In genomic region chr9:12748016-12748415, GRCh38 we compare ENCODE assay signal across 19 cellular contexts. TPM values are rescaled to one million over a fixed set of nuclear protein-coding genes. Genes with fewer than 3 reads are reported as not detected.
A peak's percentile ranks its signal among the peaks of the same experiment; 100 is the strongest.
DNase-seq lines count a peak whose midpoint lies in the region; ATAC-seq and TF ChIP-seq lines count a peak whose summit lies in the region.
"Had no signal": no experiment of that assay in that cellular context is flagged by ENCODE, and none has a peak within 500 bp of the region (broad histone marks: within the 10 kb centered on the region; RNA-seq: fewer than 3 reads in every experiment).

No MANE protein-coding gene starts in this region.

- no peaks in the 10 kb centered on the region for H3K27me3 ChIP-seq in testis
- H3K27me3 ChIP-seq: gastroesophageal sphincter had no signal

- in situ Hi-C loops in astrocyte of the spinal cord (cut with HindIII; ENCODE audit: low sequenced_read_pairs), result no loop called here

- no peaks in the 10 kb centered on the region for H3K36me3 ChIP-seq in HEK293 (ENCODE audit: control insufficient read depth in 2 of 2, insufficient read depth in 1 of 2, low read length in 2 of 2)
- H3K36me3 ChIP-seq in testis (ENCODE audit: low read depth, missing control alignments), result no peaks in the 10 kb centered on the region
- H3K36me3 ChIP-seq: gastroesophageal sphincter had no signal

- no peak overlapping the region for H3K4me3 ChIP-seq in HEK293 (ENCODE audit: low read depth, low read length)
- H3K4me3 ChIP-seq in astrocyte of the spinal cord (ENCODE audit: low read depth, low read length), result no peak overlapping the region
- no peak overlapping the region for H3K4me3 ChIP-seq in fibroblast of the aortic adventitia (ENCODE audit: low read depth, low read length)
- no peak overlapping the region for H3K4me3 ChIP-seq in testis
- H3K4me3 ChIP-seq: gastroesophageal sphincter, GM12878 had no signal

- POLR2A ChIA-PET in HEK293 (lab: Yijun Ruan, JAX), result no interaction called here

- H3K27ac ChIP-seq in HEK293 (ENCODE audit: extremely low read depth, low read depth, low read length) (no peak overlapping the region), testis (no peak overlapping the region)
- H3K27ac ChIP-seq: gastroesophageal sphincter had no signal

- WGBS in testis, 2 donors, result 83 to 86% methylated on average over 1 of the region's 1 CpG

- TF ChIP-seq CTCF in HEK293 (tag by site-specific recombination; IDR thresholded peaks at IDR 0.05), result no peak
- no peak for TF ChIP-seq CTCF in astrocyte of the spinal cord (IDR thresholded peaks at IDR 0.05; ENCODE audit: low read depth, low read length)
- TF ChIP-seq CTCF in fibroblast of the aortic adventitia (IDR thresholded peaks at IDR 0.05; ENCODE audit: insufficient read depth, low read length), result no peak
- no peak for TF ChIP-seq CTCF in testis (IDR thresholded peaks at IDR 0.05)

- no peak for TF ChIP-seq POLR2A in testis (IDR thresholded peaks at IDR 0.05)

- H3K9me3 ChIP-seq in HEK293 (ENCODE audit: control insufficient read depth, insufficient read depth, low read depth, low read length), result no peaks in the 10 kb centered on the region
- no peaks in the 10 kb centered on the region for H3K9me3 ChIP-seq in testis
- H3K9me3 ChIP-seq: gastroesophageal sphincter had no signal

- H3K4me1 ChIP-seq in HEK293 (ENCODE audit: control insufficient read depth, insufficient read depth, low read length) (no peaks in the 10 kb centered on the region), testis (no peaks in the 10 kb centered on the region)
- H3K4me1 ChIP-seq: gastroesophageal sphincter had no signal

- peak; percentile 49 for DNase-seq in A172 (ENCODE audit: low spot score)
- DNase-seq in astrocyte of the spinal cord (ENCODE audit: low read depth, low spot score), result peak; percentile 19
- DNase-seq in fibroblast of the aortic adventitia (ENCODE audit: low read depth), result peak; percentile 59
- DNase-seq in AML-193 (lab: John Stamatoyannopoulos, UW), result no peak
- DNase-seq in testis, result no peak
- DNase-seq in Right ventricle myocardium inferior (ENCODE audit: missing footprints), result no peak
- no peak for DNase-seq in NCI-H1930 (lab: John Stamatoyannopoulos, UW)
- DNase-seq: activated CD4-positive, alpha-beta T cell treated with anti-CD3 and anti-CD28 coated beads, Interleukin-2, amount 50 U/mL, for 4 hours; activated T-cell treated with anti-CD3 and anti-CD28 coated beads, Interleukin-2, amount 50 U/mL, for 1 hour; CD4-positive, alpha-beta memory T cell; DND-41; effector CD8-positive, alpha-beta T cell; NCI-H1048; NCI-H774; nephron progenitor cell; stimulated activated naive CD4-positive, alpha-beta T cell treated with Interleukin-2 at 50 U/mL for 16 hours had no signal

- no peak for ATAC-seq in Right ventricle myocardium inferior
- ATAC-seq: gastroesophageal sphincter, GM12878 had no signal

- intact Hi-C loops in testis (cut with DNase I; ENCODE audit: low total_unique reads) (no loop called here), Right ventricle myocardium inferior (cut with DNase I) (no loop called here)

- CTCF ChIA-PET in HEK293 (lab: Yijun Ruan, JAX), result interaction anchor here (1.2 kb wide), 1 partner anchor 286 kb away, joined by 4 read pairs; no protein-coding TSS in a partner anchor

TF ChIP-seq in HEK293, 187 proteins besides CTCF, POLR2A, EP300 and RAD21:
- TF ChIP-seq PRDM6 (tag by site-specific recombination; IDR thresholded peaks at IDR 0.05), result peak; percentile 25; the same call in 1 of the 2 replicates
- no peak for TF ChIP-seq HOXD13 (CRISPR knock-in tag; IDR thresholded peaks at IDR 0.05; ENCODE audit: borderline replicate concordance)
- 0 out of 2 replicates have a peak, but pooled peaks have one; percentile 26 for TF ChIP-seq SCRT2 (tag by site-specific recombination; IDR thresholded peaks at IDR 0.05)

RNA-seq across cellular contexts. Expression of gene LURAP1L, which starts 26.8 kb away (rescaled TPM):
- 4.9 and 6.6 TPM in 2 replicates for total RNA-seq in A172 (2014; rRNA removed; shearing (Covaris generic))
- total RNA-seq in fibroblast of the aortic adventitia (ENCODE audit: low replicate concordance), result 47.5 and 48.2 TPM in 2 replicates
- total RNA-seq in testis, result under 1 TPM; 0.31 to 0.74 TPM
- 3.0 TPM for polyA plus RNA-seq in testis (ENCODE audit: insufficient read depth, low read depth, low replicate concordance)
- 1.9 TPM for total RNA-seq in Right ventricle myocardium inferior
- total RNA-seq: CD4-positive, alpha-beta memory T cell had no signal
- polyA plus RNA-seq: CD4-positive, alpha-beta memory T cell had no signal

RNA-seq across cellular contexts. Expression of gene TYRP1, which starts 54.8 kb away (rescaled TPM):
- 2.4 and 3.4 TPM in 2 replicates for total RNA-seq in A172 (2014; rRNA removed; shearing (Covaris generic))
- total RNA-seq in fibroblast of the aortic adventitia (ENCODE audit: low replicate concordance) (0.09 and 1.1 TPM in 2 replicates), testis (1 to 10 TPM in 1 of 2 donors, under 1 TPM in 1; 0.68 to 2.0 TPM), Right ventricle myocardium inferior (57.4 TPM)
- polyA plus RNA-seq in testis (ENCODE audit: insufficient read depth, low read depth, low replicate concordance), result 1.1 TPM
- total RNA-seq: CD4-positive, alpha-beta memory T cell; GM12878 had no signal
- polyA plus RNA-seq: CD4-positive, alpha-beta memory T cell had no signal

Comparison
In these comparisons a context has a peak if more than half of its experiments do, and no peak if none do; other contexts are left out.
1. DNase-seq: peak in A172 (single experiment), astrocyte of the spinal cord (single experiment) and fibroblast of the aortic adventitia (single experiment); none in AML-193 (0 of 2), testis (single experiment), Right ventricle myocardium inferior (single experiment) and NCI-H1930 (0 of 2).
2. RNA of gene TYRP1, which starts 54.8 kb away (total RNA-seq): 57.4 TPM in Right ventricle myocardium inferior (single experiment); 2.4 to 3.4 TPM in A172, 0.68 to 2.0 TPM in testis and 0.09 to 1.1 TPM in fibroblast of the aortic adventitia; every median in the first group is over 10 times any median in the second.